ENCODE assay signal across 12 cellular contexts in genomic region chr2:34266908-34267697, GRCh38.
DNase-seq lines count a peak whose midpoint lies in the region; ATAC-seq and TF ChIP-seq lines count a peak whose summit lies in the region.
"Had no signal": no experiment of that assay in that cellular context is flagged by ENCODE, and none has a peak within 500 bp of the region (broad histone marks: within the 10 kb centered on the region; RNA-seq: fewer than 3 reads in every experiment).

No MANE protein-coding gene starts in this region.

- DNase-seq in endothelial cell (ENCODE audit: low spot score) (no peak), colonic mucosa (no peak)
- DNase-seq: activated CD4-positive, CD25-positive, alpha-beta regulatory T cell treated with anti-CD3 and anti-CD28 coated beads, Interleukin-2, amount 50 U/mL, for 72 hours; NCI-H1436 treated with DMSO at 0.1 percent for 48 hours had no signal

- H3K9me3 ChIP-seq in OCI-LY3 (ENCODE audit: insufficient read depth, low read length): peaks cover 7% of the 10 kb centered on the region; the same call in 1 of the 2 replicates
- no peaks in the 10 kb centered on the region for H3K9me3 ChIP-seq in colonic mucosa
- H3K9me3 ChIP-seq: thoracic aorta had no signal

- H3K27me3 ChIP-seq in OCI-LY3 (ENCODE audit: low read depth, low read length): peaks cover 72% of the 10 kb centered on the region
- no peaks in the 10 kb centered on the region for H3K27me3 ChIP-seq in colonic mucosa
- H3K27me3 ChIP-seq: left lung had no signal

- H2AFZ ChIP-seq in OCI-LY3 (ENCODE audit: low read depth, low read length): no peak overlapping the region

- peak overlapping the region; percentile 79 for H3K4me2 ChIP-seq in OCI-LY3 (ENCODE audit: low read length)

- no peak overlapping the region for H3K9ac ChIP-seq in OCI-LY3 (ENCODE audit: low read length)
- no peak overlapping the region for H3K9ac ChIP-seq in colonic mucosa (ENCODE audit: low read depth in 2 of 2, low read length in 2 of 2)

- intact Hi-C loops in colonic mucosa (cut with DNase I): no loop called here

- TF ChIP-seq CTCF in OCI-LY3 (IDR thresholded peaks at IDR 0.05; ENCODE audit: low read depth, low read length) (no peak), endothelial cell (IDR thresholded peaks at IDR 0.05; ENCODE audit: unreplicated experiment) (no peak), colonic mucosa (IDR thresholded peaks at IDR 0.05) (no peak)

- ATAC-seq in GM18870 (IDR thresholded peaks at IDR 0.05; ENCODE audit: unreplicated experiment) (peak; percentile 96), GM21423 (IDR thresholded peaks at IDR 0.05; ENCODE audit: unreplicated experiment) (peak; percentile 76), HG02973 (IDR thresholded peaks at IDR 0.05; ENCODE audit: unreplicated experiment) (peak; percentile 60), HG03135 (IDR thresholded peaks at IDR 0.05; ENCODE audit: unreplicated experiment) (no peak)
- ATAC-seq: left lung, SK-N-SH treated with all-trans-retinoic acid at 6 μM for 48 hours had no signal

- H3K36me3 ChIP-seq in OCI-LY3 (replicated peaks; ENCODE audit: low read depth, low read length): peaks cover 9% of the 10 kb centered on the region
- no peaks in the 10 kb centered on the region for H3K36me3 ChIP-seq in colonic mucosa
- H3K36me3 ChIP-seq: left lung, thoracic aorta had no signal

- H3K27ac Mint-ChIP-seq in endothelial cell (ENCODE audit: unreplicated experiment): no peak overlapping the region

- H3K4me3 ChIP-seq in OCI-LY3 (ENCODE audit: low read length): peak overlapping the region; percentile 69
- no peak overlapping the region for H3K4me3 ChIP-seq in colonic mucosa
- H3K4me3 ChIP-seq: left lung, thoracic aorta had no signal

- peaks cover 15% of the 10 kb centered on the region for H3K4me1 ChIP-seq in OCI-LY3 (ENCODE audit: low read length)
- no peaks in the 10 kb centered on the region for H3K4me1 ChIP-seq in colonic mucosa
- H3K4me1 ChIP-seq: left lung had no signal

- no peak overlapping the region for H3K4me3 Mint-ChIP-seq in endothelial cell (ENCODE audit: unreplicated experiment)

- H3K27me3 Mint-ChIP-seq in endothelial cell (ENCODE audit: unreplicated experiment): no peaks in the 10 kb centered on the region

- H3K79me2 ChIP-seq in OCI-LY3 (ENCODE audit: low read length): no peaks in the 10 kb centered on the region

- H4K20me1 ChIP-seq in OCI-LY3 (ENCODE audit: insufficient read depth, low read length): peaks cover 19% of the 10 kb centered on the region; the same call in 1 of the 2 replicates

- H3K27ac ChIP-seq in OCI-LY3 (ENCODE audit: low read length): no peak overlapping the region
- H3K27ac ChIP-seq in colonic mucosa: no peak overlapping the region
- H3K27ac ChIP-seq: left lung, thoracic aorta had no signal

- H3K4me1 Mint-ChIP-seq in endothelial cell (ENCODE audit: unreplicated experiment): no peaks in the 10 kb centered on the region

- no peaks in the 10 kb centered on the region for H3K9me3 Mint-ChIP-seq in endothelial cell (ENCODE audit: unreplicated experiment)

- no peaks in the 10 kb centered on the region for H3K36me3 Mint-ChIP-seq in endothelial cell (ENCODE audit: low read depth, unreplicated experiment)
